In the genomic region with DNA sequence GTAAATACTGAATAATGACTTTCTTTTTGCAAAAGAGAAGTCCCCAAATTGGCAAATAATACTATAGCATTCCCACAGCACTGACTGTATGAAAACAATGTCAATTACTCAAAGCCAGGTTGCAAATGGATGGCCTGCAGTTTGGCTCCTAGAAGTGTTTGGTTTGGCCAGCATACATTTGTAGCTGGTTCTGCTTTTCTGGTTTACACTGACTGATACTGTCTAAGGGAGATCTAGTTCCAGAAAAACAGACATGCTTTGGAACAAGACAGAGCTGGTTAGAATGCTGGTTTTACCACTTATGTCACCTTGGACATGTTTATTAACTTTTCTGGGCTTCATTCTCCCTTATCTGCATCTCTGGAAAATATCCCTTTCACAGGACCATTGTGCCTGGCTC, we compare ENCODE assay signal across 22 cellular contexts.
"Had no signal": no experiment of that assay in that cellular context is flagged by ENCODE, and none has a peak within 500 bp of the region (broad histone marks: within the 10 kb centered on the region; RNA-seq: fewer than 3 reads in every experiment).

No MANE protein-coding gene starts in this region.

- H3K4me2 ChIP-seq: PC-9 had no signal

- ATAC-seq: Right ventricle myocardium inferior had no signal

- H3K9me3 ChIP-seq: Peyer's patch, SJCRH30 had no signal

- H3K36me3 ChIP-seq: Peyer's patch, SJCRH30 had no signal

- H3K27ac ChIP-seq: PC-9, Peyer's patch, SJCRH30, SK-N-MC had no signal

- H2AFZ ChIP-seq: PC-9 had no signal

- DNase-seq: IMR-90; KG1; MM.1S; NCI-H1092 treated with DMSO at 0.1 percent for 48 hours; NCI-H1436; NCI-H187; NCI-H2029; NCI-H2081 treated with DMSO at 0.1 percent for 48 hours; NCI-H2171; NCI-H226; NCI-H446; NCI-H510A treated with DMSO at 0.1 percent for 48 hours; NCI-H526 treated with DMSO at 0.1 percent for 48 hours; NCI-H748 treated with DMSO at 0.1 percent for 48 hours; NK-92 treated with Interleukin-12 subunit alpha and Interleukin-12 subunit beta, amount 100 ng/mL, for 24 hours; OCI-M1; PC-9; Peyer's patch; SHP77 treated with DMSO at 0.1 percent for 48 hours; SJCRH30 had no signal

- H3K27me3 ChIP-seq: Peyer's patch, SJCRH30 had no signal

- H3K4me3 ChIP-seq: PC-9, Peyer's patch, SJCRH30, SK-N-MC had no signal

- H3K4me1 ChIP-seq: Peyer's patch, SJCRH30 had no signal
